23 cellular contexts compared by ENCODE assay signal in genomic region chr1:4066860-4067599, GRCh38.
DNase-seq lines count a peak whose midpoint lies in the region; ATAC-seq, FAIRE-seq and TF ChIP-seq lines count a peak whose summit lies in the region.
"Had no signal": no experiment of that assay in that cellular context is flagged by ENCODE, and none has a peak within 500 bp of the region (broad histone marks: within the 10 kb centered on the region; RNA-seq: fewer than 3 reads in every experiment).

No MANE protein-coding gene starts in this region.

- H3K36me3 ChIP-seq in HepG2 (replicated peaks in 1 of 2; ENCODE audit: control insufficient read depth in 1 of 2, insufficient read depth in 2 of 2, low read length in 2 of 2) (no peaks in the 10 kb centered on the region), right lobe of liver (no peaks in the 10 kb centered on the region), Karpas-422 (ENCODE audit: insufficient read depth, low read length) (no peaks in the 10 kb centered on the region), H1 (ENCODE audit: control insufficient read depth in 2 of 4, insufficient read depth in 4 of 4, low read length in 3 of 4) (no peaks in the 10 kb centered on the region)
- H3K36me3 ChIP-seq: BLaER1 treated with 17β-estradiol and CSF1 and Interleukin-3, amounts not matched to agents 10 nM and 100 nM had no signal

- H3K4me2 ChIP-seq in HepG2 (ENCODE audit: low read depth, low read length) = no peak overlapping the region
- H3K4me2 ChIP-seq in Karpas-422 (ENCODE audit: low read depth, low read length, poor library complexity, severe bottlenecking) = no peak overlapping the region
- no peak overlapping the region for H3K4me2 ChIP-seq in H1 (ENCODE audit: insufficient read depth in 1 of 2, low read depth in 2 of 2, low read length in 2 of 2)
- H3K4me2 ChIP-seq: A549; BLaER1 treated with 17β-estradiol and CSF1 and Interleukin-3, amounts not matched to agents 10 nM and 100 nM had no signal

- POLR2A ChIA-PET in HepG2 (lab: Yijun Ruan, JAX) = no interaction called here
- POLR2A ChIA-PET in H1 (lab: Charles Lee; ENCODE audit: partially characterized antibody) = no interaction called here

- peak overlapping the region; percentile 1; the same call in 1 of the 2 replicates for H2BK15ac ChIP-seq in H1 (ENCODE audit: low read length)

- H3K27me3 ChIP-seq in HepG2 (ENCODE audit: control insufficient read depth in 1 of 2, insufficient read depth in 2 of 2, low read length in 2 of 2) = peaks cover 2 to 12% of the 10 kb centered on the region in 2 experiments; a peak in 4 of 5 replicates
- H3K27me3 ChIP-seq in right lobe of liver = no peaks in the 10 kb centered on the region
- H3K27me3 ChIP-seq in Karpas-422 (ENCODE audit: low read length) = no peaks in the 10 kb centered on the region
- H3K27me3 ChIP-seq in H1 (replicated peaks in 1 of 4; ENCODE audit: control insufficient read depth in 3 of 4, extremely low read depth in 1 of 4, insufficient read depth in 3 of 4, low read length in 3 of 4) = peaks cover 0 to under 1% (median 0%) of the 10 kb centered on the region in 4 experiments; a peak in 2 of 7 replicates
- H3K27me3 ChIP-seq: BLaER1 treated with 17β-estradiol and CSF1 and Interleukin-3, amounts not matched to agents 10 nM and 100 nM had no signal

- intact Hi-C loops in HepG2 (cut with micrococcal nuclease; ENCODE audit: unreplicated experiment) (no loop called here), right lobe of liver (cut with DNase I) (no loop called here)

- H3K79me1 ChIP-seq in H1 (ENCODE audit: low read depth, low read length) = no peaks in the 10 kb centered on the region

- H3K23me2 ChIP-seq in H1 (ENCODE audit: low read depth, low read length) = peaks cover 23% of the 10 kb centered on the region; the same call in 1 of the 2 replicates

- H3K4me1 ChIP-seq in HepG2 (ENCODE audit: insufficient read depth, low read length) = no peaks in the 10 kb centered on the region
- H3K4me1 ChIP-seq in right lobe of liver = no peaks in the 10 kb centered on the region
- peaks cover 24% of the 10 kb centered on the region for H3K4me1 ChIP-seq in Karpas-422 (ENCODE audit: low read length)
- H3K4me1 ChIP-seq in H1 (replicated peaks in 1 of 4; ENCODE audit: control insufficient read depth in 3 of 4, insufficient read depth in 4 of 4, low read length in 3 of 4) = peaks cover 4 to 30% (median 13%) of the 10 kb centered on the region in 4 experiments
- H3K4me1 ChIP-seq: A549, Caco-2 had no signal

- TF ChIP-seq EP300 in HepG2 (IDR thresholded peaks at IDR 0.05; ENCODE audit: low read depth in 2 of 2, low read length in 2 of 2) (no peak), HepG2 (CRISPR knock-in tag; IDR thresholded peaks at IDR 0.05; ENCODE audit: borderline replicate concordance) (no peak), H1 (IDR thresholded peaks at IDR 0.05; ENCODE audit: borderline replicate concordance in 1 of 2, low read depth in 2 of 2, low read length in 2 of 2) (no peak)

- no peak overlapping the region for H2BK5ac ChIP-seq in H1 (ENCODE audit: low read depth, low read length)

- H2AFZ ChIP-seq in HepG2 (ENCODE audit: low read length) (no peak overlapping the region), Karpas-422 (ENCODE audit: low read length) (no peak overlapping the region), H1 (ENCODE audit: low read length) (no peak overlapping the region)

- H3K4ac ChIP-seq in H1 (replicated peaks; ENCODE audit: insufficient read length, low read depth, low read length) = no peak overlapping the region

- CTCF ChIA-PET in HepG2 (lab: Yijun Ruan, JAX; ENCODE audit: low intra/inter-chr PET ratio, low total read pairs) = no interaction called here
- CTCF ChIA-PET in H1 (lab: Charles Lee; ENCODE audit: partially characterized antibody) = no interaction called here

- peak overlapping the region; percentile 93 for H2AK5ac ChIP-seq in H1 (ENCODE audit: low read depth, low read length)

- no peak overlapping the region for H2BK120ac ChIP-seq in H1 (replicated peaks; ENCODE audit: low read depth, low read length)

- peak overlapping the region; percentile 46 for H4K91ac ChIP-seq in H1 (replicated peaks; ENCODE audit: insufficient read length, low read length)

- no TSS peak for BruUV-seq in HepG2 (replicated peaks; lab: Mats Ljungman, UMichigan)

- no peak for TF ChIP-seq POLR2A in HepG2 (IDR thresholded peaks at IDR 0.05; ENCODE audit: insufficient read depth in 1 of 2, low read depth in 2 of 2, low read length in 2 of 2)
- TF ChIP-seq POLR2A in right lobe of liver (IDR thresholded peaks at IDR 0.05) = no peak
- TF ChIP-seq POLR2A in H1 (IDR thresholded peaks at IDR 0.05; ENCODE audit: control extremely low read depth in 1 of 2, low read depth in 2 of 2, low read length in 2 of 2) = no peak

- no peak overlapping the region for H4K5ac ChIP-seq in H1 (ENCODE audit: insufficient read length, low read depth, low read length)

- DNase-seq in HepG2 (ENCODE audit: low spot score) (no peak), right lobe of liver (no peak), Karpas-422 (no peak), H1 (ENCODE audit: low read depth in 1 of 2, low spot score in 2 of 2) (no peak), urothelium cell line (ENCODE audit: low spot score) (no peak), NCI-H82 treated with DMSO at 0.1 percent for 48 hours (lab: John Stamatoyannopoulos, UW; ENCODE audit: unreplicated experiment) (no peak), NCI-H146 treated with DMSO at 0.1 percent for 48 hours (lab: John Stamatoyannopoulos, UW; ENCODE audit: unreplicated experiment) (no peak), NCI-H2029 (lab: John Stamatoyannopoulos, UW) (no peak)
- DNase-seq: AML-193; Caco-2; Calu3; CD4-positive, alpha-beta T cell; CD8-positive, alpha-beta T cell; DMS79 treated with DMSO at 0.1 percent for 48 hours; GF-D8 had no signal

- H2BK12ac ChIP-seq in H1 (ENCODE audit: low read depth, low read length) = peak overlapping the region; percentile 94; the same call in 1 of the 2 replicates

- H3K9ac ChIP-seq in HepG2 (ENCODE audit: insufficient read depth, low read depth, low read length) (no peak overlapping the region), Karpas-422 (ENCODE audit: low read length) (no peak overlapping the region), H1 (replicated peaks in 1 of 4; ENCODE audit: extremely low read depth in 1 of 4, low read depth in 3 of 4, low read length in 3 of 4) (no peak overlapping the region)
- H3K9ac ChIP-seq: BLaER1 treated with 17β-estradiol and CSF1 and Interleukin-3, amounts not matched to agents 10 nM and 100 nM had no signal

- no peak overlapping the region for H3K56ac ChIP-seq in H1 (replicated peaks; ENCODE audit: insufficient read length, low read depth, low read length)

- no peak overlapping the region for H4K8ac ChIP-seq in H1 (ENCODE audit: extremely low read depth, insufficient read depth, low read length)

- TF ChIP-seq RAD21 in HepG2 (CRISPR knock-in tag; IDR thresholded peaks at IDR 0.05) (no peak), H1 (IDR thresholded peaks at IDR 0.05 in 1 of 2, conservative IDR thresholded peaks at IDR 0.05 in 1 of 2; ENCODE audit: low read depth in 2 of 2, low read length in 2 of 2) (no peak)

- H4K20me1 ChIP-seq in HepG2 (ENCODE audit: insufficient read depth, low read length) = no peaks in the 10 kb centered on the region
- H4K20me1 ChIP-seq in Karpas-422 (ENCODE audit: insufficient read depth, low read depth, low read length) = no peaks in the 10 kb centered on the region
- H4K20me1 ChIP-seq in H1 (replicated peaks in 1 of 2; ENCODE audit: control insufficient read depth in 1 of 2, insufficient read depth in 2 of 2, low read length in 2 of 2) = peaks cover 0 to 2% of the 10 kb centered on the region in 2 experiments

- FAIRE-seq in HepG2 (lab: Jason Lieb, UNC) (no peak), H1 (lab: Jason Lieb, UNC) (no peak), urothelium cell line (lab: Jason Lieb, UNC) (peak; percentile 17)
- FAIRE-seq: A549, D721Med, G401.6, GM12891, GM18507 had no signal

- H2BK20ac ChIP-seq in H1 (ENCODE audit: low read length) = peak overlapping the region; percentile 97; the same call in 1 of the 2 replicates

- no peak overlapping the region for H3K23ac ChIP-seq in H1 (ENCODE audit: insufficient read length)

- no peaks in the 10 kb centered on the region for H3K79me2 ChIP-seq in HepG2 (ENCODE audit: insufficient read depth, low read length)
- no peaks in the 10 kb centered on the region for H3K79me2 ChIP-seq in Karpas-422 (ENCODE audit: low read length)
- no peaks in the 10 kb centered on the region for H3K79me2 ChIP-seq in H1 (ENCODE audit: control insufficient read depth in 1 of 2, insufficient read depth in 2 of 2, low read length in 2 of 2)

- H3K9me2 ChIP-seq in Karpas-422 (replicated peaks; ENCODE audit: insufficient read depth, low read length) = no peaks in the 10 kb centered on the region

- H3K27ac ChIP-seq in HepG2 (ENCODE audit: extremely low read length, insufficient read depth, low read length) (no peak overlapping the region), right lobe of liver (no peak overlapping the region), Karpas-422 (ENCODE audit: low read length) (no peak overlapping the region), H1 (ENCODE audit: low read depth, low read length) (no peak overlapping the region)
- H3K27ac ChIP-seq: 22Rv1; A549; BLaER1 treated with 17β-estradiol and CSF1 and Interleukin-3, amounts not matched to agents 10 nM and 100 nM; C4-2B had no signal

- in situ Hi-C loops in HepG2 (cut with HindIII; ENCODE audit: extremely low pct_ligation_motif_present, low pct_unique_long_range_greater_than_20kb) = loop anchor here (25.0 kb wide), 1 partner anchor 155 kb away; the partner anchor contains the start of gene C1orf174

- H3K4me3 ChIP-seq in HepG2 (replicated peaks in 1 of 3; ENCODE audit: insufficient read depth in 1 of 3, low read depth in 2 of 3, low read length in 3 of 3) (no peak overlapping the region), right lobe of liver (no peak overlapping the region), Karpas-422 (ENCODE audit: low read length) (0 out of 2 replicates have a peak overlapping the region, but pooled peaks have one; percentile 17), H1 (ENCODE audit: extremely low read depth in 1 of 4, insufficient read depth in 2 of 4, low read depth in 3 of 4, low read length in 4 of 4) (no peak overlapping the region)
- H3K4me3 ChIP-seq: A549; BLaER1 treated with 17β-estradiol and CSF1 and Interleukin-3, amounts not matched to agents 10 nM and 100 nM had no signal

- ATAC-seq in HepG2 = no peak
- ATAC-seq in right lobe of liver = no peak
- ATAC-seq: A549; CD8-positive, alpha-beta T cell had no signal

- no peak for TF ChIP-seq CTCF in HepG2 (CRISPR knock-in tag; IDR thresholded peaks at IDR 0.05)
- no peak for TF ChIP-seq CTCF in right lobe of liver (IDR thresholded peaks at IDR 0.05)
- TF ChIP-seq CTCF in H1 (IDR thresholded peaks at IDR 0.05; ENCODE audit: control extremely low read depth in 1 of 3, insufficient read depth in 1 of 3, low read depth in 1 of 3, low read length in 3 of 3) = no peak

- H3K18ac ChIP-seq in H1 (ENCODE audit: extremely low read depth, low read length) = peak overlapping the region; percentile 32; the same call in 1 of the 2 replicates

- WGBS in HepG2 (ENCODE audit: low lambda C conversion rate) = 46% methylated on average over 3 of the region's 3 CpGs
- WGBS in right lobe of liver (ENCODE audit: insufficient coverage, low coverage, low lambda C conversion rate, missing lambda C conversion rate) = 56% methylated on average over 1 of the region's 3 CpGs
- WGBS in H1 (ENCODE audit: extremely low coverage in 1 of 2, insufficient coverage in 1 of 2, insufficient read length in 1 of 2, insufficient replicate concordance in 2 of 2, low coverage in 1 of 2, low lambda C conversion rate in 2 of 2, missing lambda C conversion rate in 1 of 2), 2 experiments = 73 to 100% methylated on average over 1 to 3 of the region's 3 CpGs

- peaks cover 22% of the 10 kb centered on the region for H3K9me3 ChIP-seq in HepG2 (ENCODE audit: low read length)
- no peaks in the 10 kb centered on the region for H3K9me3 ChIP-seq in right lobe of liver
- peaks cover 15% of the 10 kb centered on the region for H3K9me3 ChIP-seq in Karpas-422 (ENCODE audit: low read length)
- H3K9me3 ChIP-seq in H1 (ENCODE audit: insufficient read depth in 2 of 2, low read depth in 1 of 2, low read length in 1 of 2) = 0 out of 4 replicates have a peak, but pooled peaks cover 0 to 12% of the 10 kb centered on the region in 2 experiments
- H3K9me3 ChIP-seq: A549; BLaER1 treated with 17β-estradiol and CSF1 and Interleukin-3, amounts not matched to agents 10 nM and 100 nM; Caco-2 had no signal

- H3K14ac ChIP-seq in H1 (ENCODE audit: insufficient read length) = no peak overlapping the region

Comparison
In these comparisons a context has a peak if more than half of its experiments do, and no peak if none do; other contexts are left out.
1. Of the 41 proteins assayed by ChIP-seq in both HepG2 and H1: peak only in HepG2: none; only in H1: none; in both: ASH2L; in neither: 38; mixed calls (peak in some experiments, not most) for 2.